11 cellular contexts compared by ENCODE assay signal in genomic region chr7:157248659-157249058, GRCh38.
"Had no signal": no experiment of that assay in that cellular context is flagged by ENCODE, and none has a peak within 500 bp of the region (broad histone marks: within the 10 kb centered on the region; RNA-seq: fewer than 3 reads in every experiment).

No MANE protein-coding gene starts in this region.

- H3K4me3 ChIP-seq: GM23248, GM23338, HAP-1 had no signal

- H3K9ac ChIP-seq: GM23248 had no signal

- H3K4me1 ChIP-seq: HAP-1 had no signal

- H3K4me2 ChIP-seq: GM23338 had no signal

- H3K9me3 ChIP-seq: HAP-1 had no signal

- FAIRE-seq: H1, H54 had no signal

- H3K27ac Mint-ChIP-seq: GM23338, HFFc6 had no signal

- H3K4me1 Mint-ChIP-seq: GM23338 had no signal

- H2AFZ ChIP-seq: GM23248, GM23338 had no signal

- H3K4me3 Mint-ChIP-seq: GM23338, H9, HFFc6 had no signal

- H3K27ac ChIP-seq: GM23248 had no signal

- H3K9me3 Mint-ChIP-seq: GM23338, H9, HFFc6 had no signal

- DNase-seq: GM23248, GOT3, H7, H9, HCEC 1CT, HFFc6 had no signal

- ATAC-seq: GM23338, HCT116 had no signal
